In the genomic region with DNA sequence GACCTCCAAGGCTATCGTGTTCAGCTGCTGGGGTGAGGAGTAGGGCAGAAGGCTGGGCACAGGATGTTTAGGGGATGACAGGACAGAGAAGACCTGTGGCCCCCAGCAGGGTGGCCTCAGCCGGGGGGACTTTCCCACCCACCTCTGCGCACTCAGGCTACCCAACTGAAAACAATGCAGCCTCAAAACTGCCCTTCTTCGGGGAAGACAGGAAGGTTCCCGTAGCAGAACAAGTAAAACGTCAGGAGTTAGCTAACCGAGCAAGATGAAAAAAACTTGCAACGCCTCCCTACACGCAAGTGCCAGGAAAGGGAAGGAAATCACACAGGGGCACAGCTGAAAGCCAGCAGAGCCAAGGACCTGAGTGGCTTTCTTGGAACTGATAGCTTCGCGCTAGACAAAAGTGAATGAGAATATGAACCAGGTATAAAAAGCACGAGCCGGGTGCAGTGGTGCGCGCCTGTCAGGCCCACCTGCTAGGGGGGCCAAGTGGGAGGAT, we compare ENCODE assay signal across 10 cellular contexts. TPM values are rescaled to one million over a fixed set of nuclear protein-coding genes. Genes with fewer than 3 reads are reported as not detected.
A peak's percentile ranks its signal among the peaks of the same experiment; 100 is the strongest.
DNase-seq lines count a peak whose midpoint lies in the region; FAIRE-seq and TF ChIP-seq lines count a peak whose summit lies in the region.
"Had no signal": no experiment of that assay in that cellular context is flagged by ENCODE, and none has a peak within 500 bp of the region (broad histone marks: within the 10 kb centered on the region; RNA-seq: fewer than 3 reads in every experiment).

No MANE protein-coding gene starts in this region.

- no peak for DNase-seq in GM19239 (ENCODE audit: insufficient read length, low spot score)
- peak; percentile 56 for DNase-seq in NOMO-1 treated with dmso at 0.1 percent for 144 hours (lab: John Stamatoyannopoulos, UW; ENCODE audit: unreplicated experiment)
- DNase-seq in colonic mucosa = no peak
- peak; percentile 86 for DNase-seq in stimulated activated CD4-positive, alpha-beta T cell treated with anti-CD3 and anti-CD28 coated beads, Interleukin-1b, Interleukin-23, amount 100 ng/mL, for 48 hours
- no peak for DNase-seq in globus pallidus (ENCODE audit: low spot score)
- DNase-seq in activated gamma-delta T cell (lab: John Stamatoyannopoulos, UW) = no peak
- no peak for DNase-seq in NCI-H748 (lab: John Stamatoyannopoulos, UW; ENCODE audit: unreplicated experiment)
- DNase-seq in COR-L47 (lab: John Stamatoyannopoulos, UW) = no peak
- DNase-seq: SJCRH30 had no signal

- TF ChIP-seq CTCF in colonic mucosa (IDR thresholded peaks at IDR 0.05) = no peak

- H3K9ac ChIP-seq in colonic mucosa (ENCODE audit: low read depth in 2 of 2, low read length in 2 of 2) = no peak overlapping the region
- H3K9ac ChIP-seq: parathyroid adenoma had no signal

- no peaks in the 10 kb centered on the region for H3K9me3 ChIP-seq in colonic mucosa
- H3K9me3 ChIP-seq: SJCRH30 had no signal

- H3K36me3 ChIP-seq in colonic mucosa = no peaks in the 10 kb centered on the region
- H3K36me3 ChIP-seq: SJCRH30 had no signal

- no peaks in the 10 kb centered on the region for H3K27me3 ChIP-seq in colonic mucosa
- H3K27me3 ChIP-seq: SJCRH30 had no signal

- H3K4me1 ChIP-seq in colonic mucosa = no peaks in the 10 kb centered on the region
- H3K4me1 ChIP-seq: parathyroid adenoma, SJCRH30 had no signal

- no peak overlapping the region for H3K4me3 ChIP-seq in colonic mucosa
- H3K4me3 ChIP-seq: SJCRH30 had no signal

- peak overlapping the region; percentile 22 for H3K27ac ChIP-seq in colonic mucosa
- H3K27ac ChIP-seq: parathyroid adenoma, SJCRH30 had no signal

- intact Hi-C loops in colonic mucosa (cut with DNase I) = no loop called here

- FAIRE-seq in GM19239 (lab: Jason Lieb, UNC) = peak; percentile 59

RNA-seq across cellular contexts. Expression of a gene that starts 38.4 kb away (rescaled TPM):
- 10 to 100 TPM; 72.3 to 82.5 TPM for total RNA-seq in colonic mucosa

RNA-seq across cellular contexts. Expression of a gene that starts 54.3 kb away (rescaled TPM):
- total RNA-seq in colonic mucosa = 1 to 10 TPM; 6.5 to 8.8 TPM

Comparison
In these comparisons a context has a peak if more than half of its experiments do, and no peak if none do; other contexts are left out.
1. DNase-seq: peak in NOMO-1 treated with dmso at 0.1 percent for 144 hours (single experiment) and stimulated activated CD4-positive, alpha-beta T cell treated with anti-CD3 and anti-CD28 coated beads, Interleukin-1b, Interleukin-23, amount 100 ng/mL, for 48 hours (single experiment); none in GM19239 (single experiment), colonic mucosa (single experiment), globus pallidus (single experiment), activated gamma-delta T cell (single experiment), NCI-H748 (single experiment) and COR-L47 (single experiment).